ENCODE assay signal across 9 cellular contexts in the genomic region with DNA sequence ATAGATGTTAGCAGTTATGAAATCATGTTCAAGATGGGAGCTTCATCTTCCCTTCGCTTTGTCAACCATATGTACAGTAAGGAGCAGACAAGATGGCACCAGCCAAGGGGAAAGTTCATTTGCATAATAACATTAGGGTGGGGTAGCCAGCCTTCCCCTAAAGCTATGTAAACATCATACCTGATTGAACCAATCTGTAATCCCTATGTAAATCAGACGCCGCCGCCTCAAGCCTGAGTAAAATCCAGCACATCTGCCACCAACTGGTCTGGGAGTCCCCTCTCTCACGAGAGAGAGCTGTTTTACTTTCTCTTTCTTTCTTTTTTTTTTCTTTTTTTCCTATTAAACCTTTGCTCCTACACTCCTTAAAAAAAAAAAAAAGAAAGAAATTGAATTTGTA. TPM values are rescaled to one million over a fixed set of nuclear protein-coding genes. Genes with fewer than 3 reads are reported as not detected.
DNase-seq lines count a peak whose midpoint lies in the region; ATAC-seq and TF ChIP-seq lines count a peak whose summit lies in the region.
"Had no signal": no experiment of that assay in that cellular context is flagged by ENCODE, and none has a peak within 500 bp of the region (broad histone marks: within the 10 kb centered on the region; RNA-seq: fewer than 3 reads in every experiment).

No MANE protein-coding gene starts in this region.

- peaks cover 36 to 41% of the 10 kb centered on the region in 2 donors for H3K36me3 Mint-ChIP-seq in naive B cell

- CTCF ChIA-PET in OCI-LY7 (lab: Charles Lee; ENCODE audit: unreplicated experiment), result no interaction called here

- no peak for TF ChIP-seq EP300 in tibial nerve (IDR thresholded peaks at IDR 0.05)
- TF ChIP-seq EP300 in suprapubic skin (IDR thresholded peaks at IDR 0.05), result no peak

- no peak overlapping the region for H3K4me2 ChIP-seq in OCI-LY7 (ENCODE audit: low read length)

- no peak overlapping the region for H3K27ac ChIP-seq in OCI-LY7 (ENCODE audit: low read depth, low read length, poor library complexity, severe bottlenecking)
- H3K27ac ChIP-seq in tibial nerve, result no peak overlapping the region
- H3K27ac ChIP-seq in suprapubic skin, result no peak overlapping the region

- TF ChIP-seq CTCF in OCI-LY7 (conservative IDR thresholded peaks at IDR 0.05; ENCODE audit: low read length) (no peak), tibial nerve (IDR thresholded peaks at IDR 0.05) (no peak), suprapubic skin (IDR thresholded peaks at IDR 0.05) (no peak)

- intact Hi-C loops in OCI-LY7 (cut with micrococcal nuclease; ENCODE audit: unreplicated experiment), result no loop called here

- TF ChIP-seq POLR2A in tibial nerve (IDR thresholded peaks at IDR 0.05) (no peak), suprapubic skin (IDR thresholded peaks at IDR 0.05) (no peak)

- H3K27me3 Mint-ChIP-seq in naive B cell, result no peaks in the 10 kb centered on the region

- no peak overlapping the region for H3K4me3 ChIP-seq in OCI-LY7 (ENCODE audit: low read depth, low read length, poor library complexity, severe bottlenecking)
- H3K4me3 ChIP-seq in tibial nerve, result no peak overlapping the region
- no peak overlapping the region for H3K4me3 ChIP-seq in suprapubic skin
- H3K4me3 ChIP-seq: cardiac muscle cell had no signal

- H3K9me3 Mint-ChIP-seq in naive B cell, result peaks cover 0 to 2% (median 0%) of the 10 kb centered on the region in 7 donors

- no peaks in the 10 kb centered on the region for H3K27me3 ChIP-seq in tibial nerve
- no peaks in the 10 kb centered on the region for H3K27me3 ChIP-seq in suprapubic skin
- H3K27me3 ChIP-seq: cardiac muscle cell had no signal

- H3K79me2 ChIP-seq in OCI-LY7 (ENCODE audit: insufficient read depth, low read depth, low read length), result no peaks in the 10 kb centered on the region

- no TSS peak for BruUV-seq in OCI-LY7 (replicated peaks; lab: Mats Ljungman, UMichigan)

- H3K9me3 ChIP-seq in OCI-LY7 (ENCODE audit: low read length), result no peaks in the 10 kb centered on the region
- H3K9me3 ChIP-seq in tibial nerve, result no peaks in the 10 kb centered on the region
- H3K9me3 ChIP-seq in suprapubic skin, result no peaks in the 10 kb centered on the region

- peaks cover 39% of the 10 kb centered on the region for H3K36me3 ChIP-seq in OCI-LY7 (ENCODE audit: insufficient read depth, low read length)
- H3K36me3 ChIP-seq in tibial nerve, result peaks cover 0 to 82% (median 4%) of the 10 kb centered on the region in 3 donors
- H3K36me3 ChIP-seq in suprapubic skin, result peaks cover 38% of the 10 kb centered on the region

- H3K4me3 Mint-ChIP-seq in naive B cell, result no peak overlapping the region

- H3K27ac Mint-ChIP-seq in naive B cell, result peak overlapping the region; percentile 43 to 83 (median 76)

- no peaks in the 10 kb centered on the region for H3K9me2 ChIP-seq in OCI-LY7 (ENCODE audit: insufficient read depth, low read length)

- DNase-seq in OCI-LY7 (ENCODE audit: low spot score) (peak; percentile 4), naive B cell (peak; percentile 5), anterior cingulate cortex (lab: John Stamatoyannopoulos, UW) (no peak), tibial nerve (ENCODE audit: low spot score in 2 of 2) (no peak), suprapubic skin (ENCODE audit: low spot score in 2 of 2) (no peak), Ammon's horn (ENCODE audit: low spot score) (no peak)

- H2AFZ ChIP-seq in OCI-LY7 (ENCODE audit: low read length), result no peak overlapping the region

- ATAC-seq in GM18511 (IDR thresholded peaks at IDR 0.05; ENCODE audit: unreplicated experiment), result peak; percentile 86
- peak; percentile 91 for ATAC-seq in HG02610 (IDR thresholded peaks at IDR 0.05; ENCODE audit: unreplicated experiment)
- ATAC-seq in naive B cell (ENCODE audit: low read depth in 2 of 2), result peak; percentile 74 to 94

- WGBS in tibial nerve, 2 donors, result 85 to 93% methylated on average over 5 of the region's 5 CpGs
- WGBS in suprapubic skin, result 49% methylated on average over 5 of the region's 5 CpGs

- H3K4me1 ChIP-seq in OCI-LY7 (ENCODE audit: insufficient read depth, low read length, poor library complexity, severe bottlenecking), result no peaks in the 10 kb centered on the region
- H3K4me1 ChIP-seq in tibial nerve, result no peaks in the 10 kb centered on the region
- no peaks in the 10 kb centered on the region for H3K4me1 ChIP-seq in suprapubic skin

- H4K20me1 ChIP-seq in OCI-LY7 (ENCODE audit: insufficient read depth, low read length), result no peaks in the 10 kb centered on the region

- POLR2A ChIA-PET in OCI-LY7 (lab: Charles Lee), result no interaction called here

- H3K4me1 Mint-ChIP-seq in naive B cell, result peaks cover 0 to 12% (median 8%) of the 10 kb centered on the region in 3 donors

RNA-seq across cellular contexts. Expression of a gene that starts 30.8 kb away (rescaled TPM):
- 3.9 and 5.4 TPM in 2 replicates for total RNA-seq in OCI-LY7 (2014; rRNA removed; shearing (Covaris generic))
- 5.1 and 6.5 TPM in 2 replicates for total RNA-seq in OCI-LY7 (2022)
- polyA plus RNA-seq in naive B cell (ENCODE audit: low read depth in 6 of 6), result not detected
- 1 to 10 TPM; 5.7 to 8.1 (median 7.5) TPM for total RNA-seq in tibial nerve
- 1 to 10 TPM; 1.5 to 2.6 (median 1.8) TPM for total RNA-seq in suprapubic skin

RNA-seq across cellular contexts. Expression of a gene that starts 55.5 kb away (rescaled TPM):
- 51.1 and 57.1 TPM in 2 replicates for total RNA-seq in OCI-LY7 (2014; rRNA removed; shearing (Covaris generic))
- total RNA-seq in OCI-LY7 (2022) (63.6 and 64.8 TPM in 2 replicates), tibial nerve (10 to 100 TPM; 62.7 to 65.3 (median 62.9) TPM), suprapubic skin (100 to 1,000 TPM in 1 of 4 donors, 10 to 100 TPM in 3; 49.1 to 112 (median 65.1) TPM)
- 10 to 100 TPM in 5 of 6 donors, 1 to 10 TPM in 1; 3.9 to 29.2 (median 18.3) TPM for polyA plus RNA-seq in naive B cell (ENCODE audit: low read depth in 6 of 6)

RNA-seq across cellular contexts. Expression of a gene that starts 57.3 kb away (rescaled TPM):
- total RNA-seq in OCI-LY7 (2014; rRNA removed; shearing (Covaris generic)), result 0.10 and 0.13 TPM in 2 replicates
- total RNA-seq in OCI-LY7 (2022), result 0.79 and 1.1 TPM in 2 replicates
- 100 to 1,000 TPM in 2 of 6 donors, 10 to 100 TPM in 3, 1 to 10 TPM in 1; 7.0 to 125 (median 41.8) TPM for polyA plus RNA-seq in naive B cell (ENCODE audit: low read depth in 6 of 6)
- 10 to 100 TPM in 2 of 4 donors, 1 to 10 TPM in 2; 3.1 to 14.1 (median 8.8) TPM for total RNA-seq in tibial nerve
- total RNA-seq in suprapubic skin, result 100 to 1,000 TPM; 130 to 445 (median 257) TPM

Comparison
In these comparisons a context has a peak if more than half of its experiments do, and no peak if none do; other contexts are left out.
1. DNase-seq: peak in OCI-LY7 (single experiment) and naive B cell (single experiment); none in anterior cingulate cortex (0 of 58), tibial nerve (0 of 2), suprapubic skin (0 of 2) and Ammon's horn (single experiment).
2. RNA of a gene that starts 57.3 kb away (total RNA-seq): 130 to 445 TPM in suprapubic skin; 3.1 to 14.1 TPM in tibial nerve and 0.10 to 1.1 TPM in OCI-LY7; every median in the first group is over 4 times any median in the second.
3. Peak in every context shown above with its lines, with median percentiles within 50 percentile points of each other: ATAC-seq.